18 cellular contexts compared by ENCODE assay signal in genomic region chr6:7425808-7426190, GRCh38. TPM values are rescaled to one million over a fixed set of nuclear protein-coding genes. Genes with fewer than 3 reads are reported as not detected.
DNase-seq lines count a peak whose midpoint lies in the region; ATAC-seq lines count a peak whose summit lies in the region.
"Had no signal": no experiment of that assay in that cellular context is flagged by ENCODE, and none has a peak within 500 bp of the region (broad histone marks: within the 10 kb centered on the region; RNA-seq: fewer than 3 reads in every experiment).

No MANE protein-coding gene starts in this region.

- intact Hi-C loops in left cardiac atrium (cut with DNase I): no loop called here
- intact Hi-C loops in cardiac septum (cut with DNase I): loop anchor here (5.0 to 10.0 kb wide), 3 partner anchors 119 to 192 kb away; partner anchors contain the start of gene DSP
- intact Hi-C loops in left ventricle myocardium superior (cut with micrococcal nuclease): no loop called here

- H4K91ac ChIP-seq in trophoblast cell (ENCODE audit: low read depth, low read length): peak overlapping the region; percentile 90

- H2BK5ac ChIP-seq in trophoblast cell (ENCODE audit: low read depth, low read length, poor library complexity): peak overlapping the region; percentile 61

- no peak overlapping the region for H2AFZ ChIP-seq in trophoblast cell (ENCODE audit: insufficient read depth, low read length, poor library complexity)

- ATAC-seq in left cardiac atrium (peak; percentile 10 to 21), left ventricle myocardium superior (peak; percentile 6), HG03108 (IDR thresholded peaks at IDR 0.05; ENCODE audit: unreplicated experiment) (no peak), GM18519 (IDR thresholded peaks at IDR 0.05; ENCODE audit: low FRiP score, unreplicated experiment) (no peak)

- peaks cover 3% of the 10 kb centered on the region for H3K79me2 ChIP-seq in trophoblast cell (ENCODE audit: control insufficient read depth, insufficient read depth, low read length, poor library complexity)

- H3K27ac ChIP-seq in trophoblast cell (ENCODE audit: low read depth, low read length): no peak overlapping the region
- H3K27ac ChIP-seq: BLaER1 had no signal

- H3K4ac ChIP-seq in trophoblast cell (ENCODE audit: low read depth, low read length): peak overlapping the region; percentile 39

- DNase-seq in left cardiac atrium (no peak), cardiac septum (ENCODE audit: low spot score) (no peak), left ventricle myocardium superior (no peak), trophoblast cell (no peak), NCI-H446 (lab: John Stamatoyannopoulos, UW) (no peak)
- DNase-seq: 8988T; AML-193; Caco-2; CD8-positive, alpha-beta memory T cell; DND-41; GDM1; HCEC 1CT; HFFc6; IMR-90 had no signal

- peak overlapping the region; percentile 86 for H2BK12ac ChIP-seq in trophoblast cell (ENCODE audit: low read length)

- no peaks in the 10 kb centered on the region for H3K27me3 ChIP-seq in trophoblast cell (ENCODE audit: insufficient read depth, low read length)
- H3K27me3 ChIP-seq: BLaER1 had no signal

- H3K79me1 ChIP-seq in trophoblast cell (ENCODE audit: low read length): peaks cover 3% of the 10 kb centered on the region

- H3K18ac ChIP-seq in trophoblast cell (ENCODE audit: low read length): peak overlapping the region; percentile 63

- peak overlapping the region; percentile 71 for H2AK5ac ChIP-seq in trophoblast cell (ENCODE audit: low read length)

- H3K4me1 ChIP-seq in trophoblast cell (ENCODE audit: control insufficient read depth in 1 of 2, insufficient read depth in 2 of 2, low read length in 2 of 2): peaks cover 2 to 6% of the 10 kb centered on the region in 2 experiments
- H3K4me1 ChIP-seq: BLaER1 had no signal

- no peak overlapping the region for H3K9ac ChIP-seq in trophoblast cell (ENCODE audit: low read length)
- H3K9ac ChIP-seq: BLaER1 had no signal

- H4K8ac ChIP-seq in trophoblast cell (ENCODE audit: low read depth, low read length): no peak overlapping the region

- peak overlapping the region; percentile 61 for H2BK120ac ChIP-seq in trophoblast cell (ENCODE audit: insufficient read depth, low read length, poor library complexity)

- H3K23ac ChIP-seq in trophoblast cell (ENCODE audit: low read length): no peak overlapping the region

- no peaks in the 10 kb centered on the region for H3K36me3 ChIP-seq in trophoblast cell (ENCODE audit: control insufficient read depth in 1 of 2, insufficient read depth in 2 of 2, low read length in 2 of 2)
- H3K36me3 ChIP-seq: BLaER1 had no signal

- H3K4me2 ChIP-seq in trophoblast cell (ENCODE audit: low read length): no peak overlapping the region
- H3K4me2 ChIP-seq: BLaER1 had no signal

- no CpG with 5 or more reads among the region's 39 CpGs for WGBS in trophoblast cell (ENCODE audit: extremely low coverage, insufficient coverage, insufficient read length)

- peak overlapping the region; percentile 55 for H3K14ac ChIP-seq in trophoblast cell (ENCODE audit: low read length)

- H3K9me3 ChIP-seq in trophoblast cell (ENCODE audit: insufficient read depth, low read depth, low read length): no peaks in the 10 kb centered on the region
- H3K9me3 ChIP-seq: Caco-2 had no signal

- no peak overlapping the region for H3K4me3 ChIP-seq in trophoblast cell (ENCODE audit: low read depth, low read length)
- H3K4me3 ChIP-seq: BLaER1 had no signal

- no peak overlapping the region for H4K12ac ChIP-seq in trophoblast cell (ENCODE audit: low read depth, low read length)

RNA-seq across cellular contexts. Expression of gene RIOK1, which starts 36.2 kb away (rescaled TPM):
- total RNA-seq in left cardiac atrium (10 to 100 TPM in 1 of 2 donors, 1 to 10 TPM in 1; 10.0 to 16.4 TPM), cardiac septum (11.9 TPM), left ventricle myocardium superior (10.8 TPM)
- 24.7 and 25.6 TPM in 2 replicates for polyA plus RNA-seq in trophoblast cell (2013)

RNA-seq across cellular contexts. Expression of gene CAGE1, which starts 36.3 kb away (rescaled TPM):
- total RNA-seq in left cardiac atrium (under 1 TPM in 1 of 2 donors, not detected in 1; 0.06 TPM), cardiac septum (not detected), left ventricle myocardium superior (not detected)
- polyA plus RNA-seq in trophoblast cell (2013): 0.10 and 0.12 TPM in 2 replicates
- total RNA-seq: H4, IMR-90 had no signal
- polyA plus RNA-seq: CD8-positive, alpha-beta memory T cell; IMR-90 had no signal

Comparison
In these comparisons a context has a peak if more than half of its experiments do, and no peak if none do; other contexts are left out.
1. ATAC-seq: peak in left cardiac atrium (2 of 2) and left ventricle myocardium superior (single experiment); none in HG03108 (single experiment) and GM18519 (single experiment).